ENCODE assay signal across 23 cellular contexts in genomic region chr17:4672726-4673125, GRCh38. TPM values are rescaled to one million over a fixed set of nuclear protein-coding genes. Genes with fewer than 3 reads are reported as not detected.
DNase-seq lines count a peak whose midpoint lies in the region; ATAC-seq, FAIRE-seq and TF ChIP-seq lines count a peak whose summit lies in the region.
"Had no signal": no experiment of that assay in that cellular context is flagged by ENCODE, and none has a peak within 500 bp of the region (broad histone marks: within the 10 kb centered on the region; RNA-seq: fewer than 3 reads in every experiment).

No MANE protein-coding gene starts in this region.

- in situ Hi-C loops in mammary epithelial cell (cut with MboI; ENCODE audit: low sequenced_read_pairs in 2 of 2) (no loop called here), HepG2 (cut with HindIII; ENCODE audit: extremely low pct_ligation_motif_present, low pct_unique_long_range_greater_than_20kb) (no loop called here)

- ATAC-seq in HepG2 (peak; percentile 38), natural killer cell (no peak)
- ATAC-seq in stimulated activated naive B cell treated with anti-CD40 and anti-IgM and Interleukin-4, amounts not matched to agents 10 μg/mL and 1 μg/mL and 100 μg/mL, for 72 hours (replicated peaks): no peak

- H2AFZ ChIP-seq in mammary epithelial cell (ENCODE audit: low read depth, low read length) (no peak overlapping the region), HepG2 (ENCODE audit: low read length) (no peak overlapping the region)
- H2AFZ ChIP-seq: GM23248 had no signal

- DNase-seq in MCF 10A (ENCODE audit: unreplicated experiment) (no peak), mammary epithelial cell (no peak), endothelial cell (ENCODE audit: low spot score) (no peak), HepG2 (ENCODE audit: low spot score) (no peak), NCI-H2029 treated with DMSO at 0.1 percent for 48 hours (lab: John Stamatoyannopoulos, UW) (no peak), natural killer cell (no peak), anterior cingulate cortex (lab: John Stamatoyannopoulos, UW) (no peak)
- no peak for DNase-seq in stimulated activated naive B cell treated with anti-CD40 and anti-IgM and Interleukin-4, amounts not matched to agents 10 μg/mL and 1 μg/mL and 100 μg/mL, for 72 hours
- DNase-seq: ACHN; BE2C; C1 segment of cervical spinal cord; CD4-positive, CD25-positive, alpha-beta regulatory T cell; CD8-positive, alpha-beta memory T cell; COR-L47; DMS 273 treated with DMSO at 0.1 percent for 48 hours; DMS53; DND-41; GM23248; HCEC 1CT had no signal

- H3K36me3 Mint-ChIP-seq in MCF 10A (ENCODE audit: insufficient read depth, unreplicated experiment): peaks cover 57% of the 10 kb centered on the region
- H3K36me3 Mint-ChIP-seq in endothelial cell (ENCODE audit: low read depth, unreplicated experiment): peaks cover 55% of the 10 kb centered on the region
- peaks cover 37 to 64% of the 10 kb centered on the region in 2 donors for H3K36me3 Mint-ChIP-seq in stimulated activated naive B cell treated with anti-CD40 and anti-IgM and Interleukin-4, amounts not matched to agents 10 μg/mL and 1 μg/mL and 100 μg/mL, for 72 hours
- H3K36me3 Mint-ChIP-seq in natural killer cell: peaks cover 8% of the 10 kb centered on the region

- H4K20me1 ChIP-seq in mammary epithelial cell (ENCODE audit: insufficient read depth, low read length) (no peaks in the 10 kb centered on the region), HepG2 (ENCODE audit: insufficient read depth, low read length) (no peaks in the 10 kb centered on the region)

- no peaks in the 10 kb centered on the region for H3K9me3 Mint-ChIP-seq in MCF 10A (ENCODE audit: unreplicated experiment)
- H3K9me3 Mint-ChIP-seq in endothelial cell (ENCODE audit: unreplicated experiment): no peaks in the 10 kb centered on the region
- H3K9me3 Mint-ChIP-seq in stimulated activated naive B cell treated with anti-CD40 and anti-IgM and Interleukin-4, amounts not matched to agents 10 μg/mL and 1 μg/mL and 100 μg/mL, for 72 hours: no peaks in the 10 kb centered on the region
- H3K9me3 Mint-ChIP-seq in natural killer cell: no peaks in the 10 kb centered on the region
- H3K9me3 Mint-ChIP-seq: CD4-positive, CD25-positive, alpha-beta regulatory T cell; CD8-positive, alpha-beta memory T cell had no signal

- dilution Hi-C loops in mammary epithelial cell (cut with HindIII; ENCODE audit: low sequenced_read_pairs): no loop called here

- no peak for TF ChIP-seq CTCF in MCF 10A (IDR thresholded peaks at IDR 0.05; ENCODE audit: unreplicated experiment)
- TF ChIP-seq CTCF in mammary epithelial cell (conservative IDR thresholded peaks at IDR 0.05 in 1 of 2, IDR thresholded peaks at IDR 0.05 in 1 of 2; ENCODE audit: extremely low read depth in 1 of 2, insufficient read depth in 1 of 2, low read depth in 1 of 2, low read length in 2 of 2): no peak
- TF ChIP-seq CTCF in endothelial cell (IDR thresholded peaks at IDR 0.05; ENCODE audit: unreplicated experiment): no peak
- TF ChIP-seq CTCF in HepG2 (CRISPR knock-in tag; IDR thresholded peaks at IDR 0.05): no peak
- no peak for TF ChIP-seq CTCF in natural killer cell (IDR thresholded peaks at IDR 0.05)

- TF ChIP-seq EP300 in HepG2 (IDR thresholded peaks at IDR 0.05; ENCODE audit: low read depth in 2 of 2, low read length in 2 of 2): no peak
- TF ChIP-seq EP300 in HepG2 (CRISPR knock-in tag; IDR thresholded peaks at IDR 0.05; ENCODE audit: borderline replicate concordance): no peak

- H3K4me2 ChIP-seq in mammary epithelial cell (ENCODE audit: insufficient read depth, low read depth, low read length) (no peak overlapping the region), HepG2 (ENCODE audit: low read depth, low read length) (no peak overlapping the region)

- BruUV-seq in MCF 10A (replicated peaks; lab: Mats Ljungman, UMichigan) (no TSS peak), mammary epithelial cell (replicated peaks; lab: Mats Ljungman, UMichigan) (no TSS peak), HepG2 (replicated peaks; lab: Mats Ljungman, UMichigan) (no TSS peak)

- POLR2A ChIA-PET in MCF 10A (lab: Yijun Ruan, JAX) (no interaction called here), HepG2 (lab: Yijun Ruan, JAX) (no interaction called here)

- H3K4me3 Mint-ChIP-seq in MCF 10A (ENCODE audit: unreplicated experiment) (no peak overlapping the region), endothelial cell (ENCODE audit: unreplicated experiment) (peak overlapping the region; percentile 74), natural killer cell (no peak overlapping the region)
- no peak overlapping the region for H3K4me3 Mint-ChIP-seq in stimulated activated naive B cell treated with anti-CD40 and anti-IgM and Interleukin-4, amounts not matched to agents 10 μg/mL and 1 μg/mL and 100 μg/mL, for 72 hours
- H3K4me3 Mint-ChIP-seq: CD4-positive, CD25-positive, alpha-beta regulatory T cell; CD8-positive, alpha-beta memory T cell had no signal

- H3K27me3 Mint-ChIP-seq in MCF 10A (ENCODE audit: insufficient read depth, unreplicated experiment): peaks cover 7% of the 10 kb centered on the region
- H3K27me3 Mint-ChIP-seq in endothelial cell (ENCODE audit: unreplicated experiment): peaks cover 4% of the 10 kb centered on the region
- H3K27me3 Mint-ChIP-seq in stimulated activated naive B cell treated with anti-CD40 and anti-IgM and Interleukin-4, amounts not matched to agents 10 μg/mL and 1 μg/mL and 100 μg/mL, for 72 hours: no peaks in the 10 kb centered on the region
- H3K27me3 Mint-ChIP-seq in natural killer cell (ENCODE audit: low read depth in 2 of 2): no peaks in the 10 kb centered on the region
- H3K27me3 Mint-ChIP-seq: CD4-positive, CD25-positive, alpha-beta regulatory T cell; CD8-positive, alpha-beta memory T cell had no signal

- H3K4me1 ChIP-seq in mammary epithelial cell (ENCODE audit: insufficient read depth, low read length) (no peaks in the 10 kb centered on the region), HepG2 (ENCODE audit: insufficient read depth, low read length) (no peaks in the 10 kb centered on the region)
- H3K4me1 ChIP-seq: BE2C had no signal

- 100% methylated on average over 1 of the region's 8 CpGs for WGBS in mammary epithelial cell (ENCODE audit: low coverage, missing lambda C conversion rate)
- 95% methylated on average over 8 of the region's 8 CpGs for WGBS in HepG2 (ENCODE audit: low lambda C conversion rate)

- CTCF ChIA-PET in MCF 10A (lab: Yijun Ruan, JAX) (no interaction called here), mammary epithelial cell (lab: Charles Lee; ENCODE audit: low non-redundant PET) (no interaction called here), HepG2 (lab: Yijun Ruan, JAX; ENCODE audit: low intra/inter-chr PET ratio, low total read pairs) (no interaction called here)

- H3K27me3 ChIP-seq in mammary epithelial cell (ENCODE audit: insufficient read depth, low read length) (no peaks in the 10 kb centered on the region), HepG2 (ENCODE audit: control insufficient read depth in 1 of 2, insufficient read depth in 2 of 2, low read length in 2 of 2) (no peaks in the 10 kb centered on the region)
- H3K27me3 ChIP-seq: BE2C had no signal

- H3K9ac ChIP-seq in mammary epithelial cell (ENCODE audit: insufficient read depth, low read length) (no peak overlapping the region), HepG2 (ENCODE audit: insufficient read depth, low read depth, low read length) (no peak overlapping the region)
- H3K9ac ChIP-seq: GM23248 had no signal

- H3K4me3 ChIP-seq in mammary epithelial cell (replicated peaks in 1 of 3; ENCODE audit: insufficient read depth in 1 of 3, low read depth in 2 of 3, low read length in 3 of 3): no peak overlapping the region
- H3K4me3 ChIP-seq in HepG2 (replicated peaks in 1 of 3; ENCODE audit: insufficient read depth in 1 of 3, low read depth in 2 of 3, low read length in 3 of 3): no peak overlapping the region
- H3K4me3 ChIP-seq: GM23248 had no signal

- no peaks in the 10 kb centered on the region for H3K4me1 Mint-ChIP-seq in MCF 10A (ENCODE audit: insufficient read depth, unreplicated experiment)
- peaks cover 25% of the 10 kb centered on the region for H3K4me1 Mint-ChIP-seq in endothelial cell (ENCODE audit: unreplicated experiment)
- H3K4me1 Mint-ChIP-seq in stimulated activated naive B cell treated with anti-CD40 and anti-IgM and Interleukin-4, amounts not matched to agents 10 μg/mL and 1 μg/mL and 100 μg/mL, for 72 hours: no peaks in the 10 kb centered on the region
- H3K4me1 Mint-ChIP-seq in natural killer cell: no peaks in the 10 kb centered on the region
- H3K4me1 Mint-ChIP-seq: CD8-positive, alpha-beta memory T cell had no signal

- FAIRE-seq in HepG2 (lab: Jason Lieb, UNC): no peak
- FAIRE-seq: A204.1, G401.6, GM12891 had no signal

- H3K79me2 ChIP-seq in mammary epithelial cell (ENCODE audit: insufficient read depth, low read length) (no peaks in the 10 kb centered on the region), HepG2 (ENCODE audit: insufficient read depth, low read length) (no peaks in the 10 kb centered on the region)

- no peak for TF ChIP-seq POLR2A in HepG2 (IDR thresholded peaks at IDR 0.05; ENCODE audit: insufficient read depth in 1 of 2, low read depth in 2 of 2, low read length in 2 of 2)

- TF ChIP-seq RAD21 in HepG2 (CRISPR knock-in tag; IDR thresholded peaks at IDR 0.05): no peak

- intact Hi-C loops in MCF 10A (cut with micrococcal nuclease): no loop called here
- intact Hi-C loops in mammary epithelial cell (cut with micrococcal nuclease): no loop called here
- intact Hi-C loops in HepG2 (cut with micrococcal nuclease; ENCODE audit: unreplicated experiment): no loop called here
- intact Hi-C loops in natural killer cell (cut with micrococcal nuclease): no loop called here

- H3K36me3 ChIP-seq in mammary epithelial cell (ENCODE audit: insufficient read depth, low read length): peaks cover 16% of the 10 kb centered on the region
- H3K36me3 ChIP-seq in HepG2 (replicated peaks in 1 of 2; ENCODE audit: control insufficient read depth in 1 of 2, insufficient read depth in 2 of 2, low read length in 2 of 2): peaks cover 51 to 66% of the 10 kb centered on the region in 2 experiments; a peak in 4 of 5 replicates

- H3K27ac ChIP-seq in mammary epithelial cell (ENCODE audit: insufficient read depth, low read depth, low read length) (no peak overlapping the region), HepG2 (ENCODE audit: extremely low read length, insufficient read depth, low read length) (no peak overlapping the region)
- H3K27ac ChIP-seq: GM23248 had no signal

- H3K27ac Mint-ChIP-seq in MCF 10A (ENCODE audit: low read depth, unreplicated experiment) (peak overlapping the region; percentile 31), endothelial cell (ENCODE audit: unreplicated experiment) (no peak overlapping the region), natural killer cell (no peak overlapping the region)
- peak overlapping the region; percentile 62 for H3K27ac Mint-ChIP-seq in stimulated activated naive B cell treated with anti-CD40 and anti-IgM and Interleukin-4, amounts not matched to agents 10 μg/mL and 1 μg/mL and 100 μg/mL, for 72 hours
- H3K27ac Mint-ChIP-seq: CD4-positive, CD25-positive, alpha-beta regulatory T cell had no signal

- H3K9me3 ChIP-seq in mammary epithelial cell (replicated peaks; ENCODE audit: insufficient read depth, low read length) (no peaks in the 10 kb centered on the region), HepG2 (ENCODE audit: low read length) (no peaks in the 10 kb centered on the region)
- H3K9me3 ChIP-seq: BE2C had no signal

RNA-seq across cellular contexts. Expression of gene PELP1, which starts 31.2 kb away (rescaled TPM):
- total RNA-seq in MCF 10A (2022): 63.9 and 74.8 TPM in 2 replicates
- 10 to 100 TPM; 29.0 to 56.6 TPM for total RNA-seq in mammary epithelial cell
- polyA plus RNA-seq in mammary epithelial cell: 19.1 TPM
- polyA minus RNA-seq in mammary epithelial cell: 94.6 TPM
- 118 TPM for total RNA-seq in endothelial cell (ENCODE audit: unreplicated experiment)
- total RNA-seq in HepG2 (2016; rRNA removed; fragmentation: Illumina TruSeq; extraction: Trizol): 27.8 and 33.2 TPM in 2 replicates
- total RNA-seq in HepG2 (2016; cell fraction: cytosol; rRNA removed; fragmentation: Illumina TruSeq; extraction: Trizol; ENCODE audit: low read depth): 8.6 and 9.3 TPM in 2 replicates
- 29.7 and 32.3 TPM in 2 replicates for total RNA-seq in HepG2 (2016; cell fraction: insoluble cytoplasmic fraction; rRNA removed; fragmentation: Illumina TruSeq; extraction: Trizol)
- 8.2 and 11.4 TPM in 2 replicates for total RNA-seq in HepG2 (2016; cell fraction: membrane; rRNA removed; fragmentation: Illumina TruSeq; extraction: Trizol)
- 38.3 and 51.4 TPM in 2 replicates for total RNA-seq in HepG2 (2016; cell fraction: nucleus; rRNA removed; fragmentation: Illumina TruSeq; extraction: Trizol)
- polyA plus RNA-seq in HepG2 (2011; rRNA removed): 14.9 and 22.5 TPM in 2 replicates
- polyA plus RNA-seq in HepG2 (2011; cell fraction: cytosol; rRNA removed): 4.3 and 5.4 TPM in 2 replicates
- polyA plus RNA-seq in HepG2 (2011; cell fraction: nucleus; rRNA removed): 83.8 and 108 TPM in 2 replicates
- 32.3 and 36.6 TPM in 2 replicates for polyA plus RNA-seq in HepG2 (2012)
- 1.4 and 1.8 TPM in 2 replicates for polyA plus RNA-seq in HepG2 (2016; cell fraction: cytosol; fragmentation: Illumina TruSeq; extraction: Trizol; ENCODE audit: low read depth)
- polyA plus RNA-seq in HepG2 (2016; cell fraction: insoluble cytoplasmic fraction; fragmentation: Illumina TruSeq; extraction: Trizol; ENCODE audit: low read depth): 18.5 and 30.6 TPM in 2 replicates
- polyA plus RNA-seq in HepG2 (2016; cell fraction: membrane; fragmentation: Illumina TruSeq; extraction: Trizol; ENCODE audit: low read depth): 3.5 and 4.7 TPM in 2 replicates
- 96.8 and 111 TPM in 2 replicates for polyA plus RNA-seq in HepG2 (2016; cell fraction: nucleus; fragmentation: Illumina TruSeq; extraction: Trizol; ENCODE audit: insufficient read depth, low read depth)
- polyA minus RNA-seq in HepG2 (2011; rRNA and poly(A)+ RNA removed; ENCODE audit: low replicate concordance): 69.8 and 87.2 TPM in 2 replicates
- 14.3 and 16.8 TPM in 2 replicates for polyA minus RNA-seq in HepG2 (2011; cell fraction: cytosol; rRNA and poly(A)+ RNA removed)
- 39.3 and 65.8 TPM in 2 replicates for polyA minus RNA-seq in HepG2 (2011; cell fraction: nucleus; rRNA and poly(A)+ RNA removed)
- 10 to 100 TPM; 32.3 to 45.8 (median 43.5) TPM for total RNA-seq in natural killer cell

RNA-seq across cellular contexts. Expression of gene ALOX15, which starts 31.2 kb away (rescaled TPM):
- total RNA-seq in MCF 10A (2022): not detected in 2 replicates
- total RNA-seq in mammary epithelial cell: not detected
- polyA plus RNA-seq in mammary epithelial cell: not detected
- polyA minus RNA-seq in mammary epithelial cell: not detected
- total RNA-seq in endothelial cell (ENCODE audit: unreplicated experiment): 17.0 TPM
- total RNA-seq in HepG2 (2016; rRNA removed; fragmentation: Illumina TruSeq; extraction: Trizol): 0.04 TPM in 1 of 2 replicates, not detected in the other
- not detected in 2 replicates for total RNA-seq in HepG2 (2016; cell fraction: cytosol; rRNA removed; fragmentation: Illumina TruSeq; extraction: Trizol; ENCODE audit: low read depth)
- 0.09 TPM in 1 of 2 replicates, not detected in the other for total RNA-seq in HepG2 (2016; cell fraction: insoluble cytoplasmic fraction; rRNA removed; fragmentation: Illumina TruSeq; extraction: Trizol)
- not detected in 2 replicates for total RNA-seq in HepG2 (2016; cell fraction: membrane; rRNA removed; fragmentation: Illumina TruSeq; extraction: Trizol)
- total RNA-seq in HepG2 (2016; cell fraction: nucleus; rRNA removed; fragmentation: Illumina TruSeq; extraction: Trizol): not detected in 2 replicates
- 0.35 TPM in 1 of 2 replicates, not detected in the other for polyA plus RNA-seq in HepG2 (2011; rRNA removed)
- 0.01 and 0.03 TPM in 2 replicates for polyA plus RNA-seq in HepG2 (2011; cell fraction: cytosol; rRNA removed)
- not detected in 2 replicates for polyA plus RNA-seq in HepG2 (2011; cell fraction: nucleus; rRNA removed)
- not detected in 2 replicates for polyA plus RNA-seq in HepG2 (2012)
- not detected in 2 replicates for polyA plus RNA-seq in HepG2 (2016; cell fraction: cytosol; fragmentation: Illumina TruSeq; extraction: Trizol; ENCODE audit: low read depth)
- not detected in 2 replicates for polyA plus RNA-seq in HepG2 (2016; cell fraction: insoluble cytoplasmic fraction; fragmentation: Illumina TruSeq; extraction: Trizol; ENCODE audit: low read depth)
- not detected in 2 replicates for polyA plus RNA-seq in HepG2 (2016; cell fraction: membrane; fragmentation: Illumina TruSeq; extraction: Trizol; ENCODE audit: low read depth)
- not detected in 2 replicates for polyA plus RNA-seq in HepG2 (2016; cell fraction: nucleus; fragmentation: Illumina TruSeq; extraction: Trizol; ENCODE audit: insufficient read depth, low read depth)
- not detected in 2 replicates for polyA minus RNA-seq in HepG2 (2011; rRNA and poly(A)+ RNA removed; ENCODE audit: low replicate concordance)
- not detected in 2 replicates for polyA minus RNA-seq in HepG2 (2011; cell fraction: cytosol; rRNA and poly(A)+ RNA removed)
- not detected in 2 replicates for polyA minus RNA-seq in HepG2 (2011; cell fraction: nucleus; rRNA and poly(A)+ RNA removed)
- total RNA-seq in natural killer cell: not detected
- total RNA-seq: CD4-positive, CD25-positive, alpha-beta regulatory T cell; CD8-positive, alpha-beta memory T cell; GM23248; H4 had no signal
- polyA plus RNA-seq: CD4-positive, CD25-positive, alpha-beta regulatory T cell; CD8-positive, alpha-beta memory T cell; GM23248 had no signal

RNA-seq across cellular contexts. Expression of gene ARRB2, which starts 37.7 kb away (rescaled TPM):
- total RNA-seq in MCF 10A (2022) (20.7 and 25.1 TPM in 2 replicates), mammary epithelial cell (10 to 100 TPM in 1 of 2 donors, 1 to 10 TPM in 1; 3.5 to 14.4 TPM), endothelial cell (ENCODE audit: unreplicated experiment) (51.1 TPM), HepG2 (2016; rRNA removed; fragmentation: Illumina TruSeq; extraction: Trizol) (15.5 and 21.5 TPM in 2 replicates), natural killer cell (100 to 1,000 TPM; 314 to 374 (median 335) TPM)
- polyA plus RNA-seq in mammary epithelial cell (14.6 TPM), HepG2 (2011; rRNA removed) (49.2 and 58.4 TPM in 2 replicates)
- polyA minus RNA-seq in mammary epithelial cell: 23.4 TPM
- total RNA-seq in HepG2 (2016; cell fraction: cytosol; rRNA removed; fragmentation: Illumina TruSeq; extraction: Trizol; ENCODE audit: low read depth): 26.6 and 31.6 TPM in 2 replicates
- 11.0 and 21.7 TPM in 2 replicates for total RNA-seq in HepG2 (2016; cell fraction: insoluble cytoplasmic fraction; rRNA removed; fragmentation: Illumina TruSeq; extraction: Trizol)
- 39.2 and 42.1 TPM in 2 replicates for total RNA-seq in HepG2 (2016; cell fraction: membrane; rRNA removed; fragmentation: Illumina TruSeq; extraction: Trizol)
- total RNA-seq in HepG2 (2016; cell fraction: nucleus; rRNA removed; fragmentation: Illumina TruSeq; extraction: Trizol): 14.4 and 14.9 TPM in 2 replicates
- 39.2 and 47.6 TPM in 2 replicates for polyA plus RNA-seq in HepG2 (2011; cell fraction: cytosol; rRNA removed)
- polyA plus RNA-seq in HepG2 (2011; cell fraction: nucleus; rRNA removed): 125 and 127 TPM in 2 replicates
- polyA plus RNA-seq in HepG2 (2012): 56.5 and 69.1 TPM in 2 replicates
- 73.1 and 77.8 TPM in 2 replicates for polyA plus RNA-seq in HepG2 (2016; cell fraction: cytosol; fragmentation: Illumina TruSeq; extraction: Trizol; ENCODE audit: low read depth)
- polyA plus RNA-seq in HepG2 (2016; cell fraction: insoluble cytoplasmic fraction; fragmentation: Illumina TruSeq; extraction: Trizol; ENCODE audit: low read depth): 31.2 and 37.0 TPM in 2 replicates
- polyA plus RNA-seq in HepG2 (2016; cell fraction: membrane; fragmentation: Illumina TruSeq; extraction: Trizol; ENCODE audit: low read depth): 82.8 and 84.1 TPM in 2 replicates
- polyA plus RNA-seq in HepG2 (2016; cell fraction: nucleus; fragmentation: Illumina TruSeq; extraction: Trizol; ENCODE audit: insufficient read depth, low read depth): 77.0 and 85.1 TPM in 2 replicates
- 30.3 and 32.9 TPM in 2 replicates for polyA minus RNA-seq in HepG2 (2011; rRNA and poly(A)+ RNA removed; ENCODE audit: low replicate concordance)
- polyA minus RNA-seq in HepG2 (2011; cell fraction: cytosol; rRNA and poly(A)+ RNA removed): 17.3 and 18.1 TPM in 2 replicates
- polyA minus RNA-seq in HepG2 (2011; cell fraction: nucleus; rRNA and poly(A)+ RNA removed): 19.2 and 23.5 TPM in 2 replicates

RNA-seq across cellular contexts. Expression of gene MED11, which starts 58.5 kb away (rescaled TPM):
- total RNA-seq in MCF 10A (2022) (15.2 and 15.8 TPM in 2 replicates), mammary epithelial cell (10 to 100 TPM; 12.7 to 16.4 TPM), endothelial cell (ENCODE audit: unreplicated experiment) (10.5 TPM), HepG2 (2016; rRNA removed; fragmentation: Illumina TruSeq; extraction: Trizol) (20.2 and 25.1 TPM in 2 replicates), natural killer cell (10 to 100 TPM in 2 of 3 donors, 1 to 10 TPM in 1; 9.1 to 15.0 (median 10.5) TPM)
- polyA plus RNA-seq in mammary epithelial cell (53.3 TPM), HepG2 (2011; rRNA removed) (36.2 and 39.0 TPM in 2 replicates)
- polyA minus RNA-seq in mammary epithelial cell: 24.2 TPM
- total RNA-seq in HepG2 (2016; cell fraction: cytosol; rRNA removed; fragmentation: Illumina TruSeq; extraction: Trizol; ENCODE audit: low read depth): 3.6 and 4.5 TPM in 2 replicates
- 20.3 and 31.3 TPM in 2 replicates for total RNA-seq in HepG2 (2016; cell fraction: insoluble cytoplasmic fraction; rRNA removed; fragmentation: Illumina TruSeq; extraction: Trizol)
- 6.8 and 9.9 TPM in 2 replicates for total RNA-seq in HepG2 (2016; cell fraction: membrane; rRNA removed; fragmentation: Illumina TruSeq; extraction: Trizol)
- total RNA-seq in HepG2 (2016; cell fraction: nucleus; rRNA removed; fragmentation: Illumina TruSeq; extraction: Trizol): 7.9 and 8.0 TPM in 2 replicates
- polyA plus RNA-seq in HepG2 (2011; cell fraction: cytosol; rRNA removed): 34.0 and 41.9 TPM in 2 replicates
- polyA plus RNA-seq in HepG2 (2011; cell fraction: nucleus; rRNA removed): 23.2 and 26.5 TPM in 2 replicates
- 23.6 and 23.7 TPM in 2 replicates for polyA plus RNA-seq in HepG2 (2012)
- polyA plus RNA-seq in HepG2 (2016; cell fraction: cytosol; fragmentation: Illumina TruSeq; extraction: Trizol; ENCODE audit: low read depth): 4.5 and 4.8 TPM in 2 replicates
- polyA plus RNA-seq in HepG2 (2016; cell fraction: insoluble cytoplasmic fraction; fragmentation: Illumina TruSeq; extraction: Trizol; ENCODE audit: low read depth): 34.8 and 37.3 TPM in 2 replicates
- polyA plus RNA-seq in HepG2 (2016; cell fraction: membrane; fragmentation: Illumina TruSeq; extraction: Trizol; ENCODE audit: low read depth): 7.4 and 8.2 TPM in 2 replicates
- polyA plus RNA-seq in HepG2 (2016; cell fraction: nucleus; fragmentation: Illumina TruSeq; extraction: Trizol; ENCODE audit: insufficient read depth, low read depth): 23.5 and 24.2 TPM in 2 replicates
- 12.0 and 42.0 TPM in 2 replicates for polyA minus RNA-seq in HepG2 (2011; rRNA and poly(A)+ RNA removed; ENCODE audit: low replicate concordance)
- 9.0 and 13.7 TPM in 2 replicates for polyA minus RNA-seq in HepG2 (2011; cell fraction: cytosol; rRNA and poly(A)+ RNA removed)
- polyA minus RNA-seq in HepG2 (2011; cell fraction: nucleus; rRNA and poly(A)+ RNA removed): 8.0 and 9.3 TPM in 2 replicates

Comparison
In these comparisons a context has a peak if more than half of its experiments do, and no peak if none do; other contexts are left out.
1. H3K27ac Mint-ChIP-seq: peak in MCF 10A (single experiment) and stimulated activated naive B cell treated with anti-CD40 and anti-IgM and Interleukin-4, amounts not matched to agents 10 μg/mL and 1 μg/mL and 100 μg/mL, for 72 hours (single experiment); none in endothelial cell (single experiment) and natural killer cell (0 of 2).
2. RNA of gene ALOX15, which starts 31.2 kb away (total RNA-seq): 17.0 TPM in endothelial cell (single experiment); not detected in MCF 10A, 0.04 to 0.09 TPM in HepG2, not detected in mammary epithelial cell and not detected in natural killer cell; every median in the first group is over 10 times any median in the second.